In genomic region chr12:38120438-38120837, GRCh38 we compare ENCODE assay signal across 22 cellular contexts.
"Had no signal": no experiment of that assay in that cellular context is flagged by ENCODE, and none has a peak within 500 bp of the region (broad histone marks: within the 10 kb centered on the region; RNA-seq: fewer than 3 reads in every experiment).

No MANE protein-coding gene starts in this region.

- ATAC-seq: HepG2 had no signal

- H3K4me1 ChIP-seq: SJSA1 had no signal

- H3K4me3 ChIP-seq: SJSA1, SK-N-MC had no signal

- H3K27ac ChIP-seq: SJSA1, SK-N-MC had no signal

- H3K27me3 ChIP-seq: SJSA1 had no signal

- H3K36me3 ChIP-seq: SJSA1 had no signal

- DNase-seq: IMR-90, Kasumi-1, KG1, MM.1S, NCI-H1092 treated with DMSO at 0.1 percent for 48 hours, NCI-H1436, NCI-H187, NCI-H2029, NCI-H2081 treated with DMSO at 0.1 percent for 48 hours, NCI-H2171, NCI-H226, NCI-H446, NCI-H510A, NCI-H524 treated with DMSO at 0.1 percent for 48 hours, NCI-H69, NCI-H774, Right ventricle myocardium superior, RPMI8226, SIG-M5 had no signal
